ENCODE assay signal across 10 cellular contexts in the genomic region with DNA sequence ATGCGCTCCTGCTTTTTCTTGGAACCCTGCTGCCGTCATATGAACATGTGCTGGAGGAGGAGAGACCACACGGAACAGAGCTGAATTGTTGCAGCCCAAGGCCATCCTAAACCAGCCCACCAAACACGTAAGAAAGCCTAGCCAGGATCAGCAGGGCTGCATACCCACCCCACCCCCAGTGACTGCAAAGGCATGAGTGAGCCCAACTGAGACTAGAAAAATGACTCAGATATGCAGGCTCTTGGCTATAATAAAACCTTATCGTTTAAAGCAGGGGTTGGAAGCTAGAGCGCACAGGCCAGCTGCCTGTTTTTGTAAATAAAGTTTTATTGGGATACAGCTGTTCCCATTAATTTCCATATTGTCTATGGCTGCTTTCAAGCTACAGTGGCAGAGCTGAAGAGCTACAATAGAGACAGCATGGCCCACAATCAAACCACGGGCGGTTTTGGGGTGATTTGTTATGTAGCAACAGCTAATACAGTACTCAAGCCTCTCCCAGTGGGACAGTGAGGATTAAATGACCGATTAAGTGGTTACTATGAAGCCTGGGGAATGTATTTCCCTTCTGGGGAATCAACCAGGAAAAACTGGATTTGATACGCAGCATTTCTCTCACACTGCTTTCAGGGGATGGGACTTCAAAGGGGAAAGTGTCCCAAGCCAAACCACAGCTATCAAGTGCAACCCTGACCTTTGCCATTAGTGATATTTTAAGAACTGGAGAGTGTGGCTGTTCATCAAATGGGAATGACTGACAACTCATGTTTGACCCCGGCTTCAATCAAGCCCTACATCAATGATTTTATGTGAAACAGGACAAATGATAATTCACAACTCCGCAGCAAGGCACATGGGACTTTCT. TPM values are rescaled to one million over a fixed set of nuclear protein-coding genes. Genes with fewer than 3 reads are reported as not detected.
DNase-seq lines count a peak whose midpoint lies in the region; ATAC-seq, FAIRE-seq and TF ChIP-seq lines count a peak whose summit lies in the region.
"Had no signal": no experiment of that assay in that cellular context is flagged by ENCODE, and none has a peak within 500 bp of the region (broad histone marks: within the 10 kb centered on the region; RNA-seq: fewer than 3 reads in every experiment).

No MANE protein-coding gene starts in this region.

- no peak for TF ChIP-seq EP300 in SK-N-SH (IDR thresholded peaks at IDR 0.05; ENCODE audit: borderline replicate concordance in 1 of 2, low read depth in 1 of 2, low read length in 1 of 2)

- intact Hi-C loops in ascending aorta (cut with DNase I) (no loop called here), kidney (cut with DNase I) (no loop called here)

- H2AFZ ChIP-seq in SK-N-SH (ENCODE audit: low read depth) = no peak overlapping the region

- WGBS in SK-N-SH (ENCODE audit: low lambda C conversion rate) = 83% methylated on average over 12 of the region's 12 CpGs

- no peak for DNase-seq in SK-N-SH
- DNase-seq in ascending aorta (ENCODE audit: low spot score in 2 of 2) = no peak
- peak; percentile 9 for DNase-seq in kidney
- DNase-seq in HK-2 (ENCODE audit: unreplicated experiment) = no peak
- no peak for DNase-seq in NCI-H446 treated with DMSO at 0.1 percent for 48 hours (lab: John Stamatoyannopoulos, UW)
- DNase-seq in NCI-H1436 treated with DMSO at 0.1 percent for 48 hours (lab: John Stamatoyannopoulos, UW) = no peak
- DNase-seq: SHP77 treated with DMSO at 0.1 percent for 48 hours had no signal

- H3K27me3 ChIP-seq in SK-N-SH (ENCODE audit: insufficient read depth) (no peaks in the 10 kb centered on the region), ascending aorta (no peaks in the 10 kb centered on the region), subcutaneous abdominal adipose tissue (ENCODE audit: control insufficient read depth in 5 of 5, insufficient read depth in 4 of 5, low read length in 5 of 5) (no peaks in the 10 kb centered on the region)
- H3K27me3 ChIP-seq: pancreas had no signal

- H3K4me3 ChIP-seq in SK-N-SH (ENCODE audit: low read depth in 2 of 2, low read length in 1 of 2) = peak overlapping the region in 1 of 2 experiments; percentile 49; a peak in 2 of 4 replicates
- H3K4me3 ChIP-seq in ascending aorta = no peak overlapping the region
- H3K4me3 ChIP-seq in kidney (ENCODE audit: low read length in 2 of 2) = no peak overlapping the region
- H3K4me3 ChIP-seq in subcutaneous abdominal adipose tissue (ENCODE audit: low read depth in 1 of 5, low read length in 5 of 5) = peak overlapping the region in 1 of 5 donors; percentile 6
- H3K4me3 ChIP-seq: pancreas had no signal

- peak overlapping the region; percentile 83 for H3K4me2 ChIP-seq in SK-N-SH

- peaks cover 96% of the 10 kb centered on the region for H4K20me1 ChIP-seq in SK-N-SH (ENCODE audit: insufficient read depth)

- no peak for TF ChIP-seq RAD21 in SK-N-SH (IDR thresholded peaks at IDR 0.05; ENCODE audit: low read length)

- peak overlapping the region; percentile 94; the same call in 1 of the 2 replicates for H3K9ac ChIP-seq in SK-N-SH
- H3K9ac ChIP-seq in kidney (ENCODE audit: low read length in 2 of 2) = no peak overlapping the region
- no peak overlapping the region for H3K9ac ChIP-seq in subcutaneous abdominal adipose tissue (ENCODE audit: low read length in 5 of 5)

- H3F3A ChIP-seq in SK-N-SH (replicated peaks; ENCODE audit: insufficient read depth) = peaks cover 6% of the 10 kb centered on the region

- peaks cover 99% of the 10 kb centered on the region for H3K79me2 ChIP-seq in SK-N-SH (ENCODE audit: insufficient read depth)

- POLR2A ChIA-PET in SK-N-SH (lab: Yijun Ruan, JAX) = interaction anchor here (0.7 kb wide), 1 partner anchor 43 kb away, joined by 3 read pairs; no protein-coding TSS in a partner anchor

- peak overlapping the region; percentile 23 to 63; a peak in 3 of 4 replicates for H3K27ac ChIP-seq in SK-N-SH (ENCODE audit: low read depth in 2 of 2, low read length in 1 of 2)
- H3K27ac ChIP-seq in ascending aorta = peak overlapping the region; percentile 43 to 65
- H3K27ac ChIP-seq in kidney (ENCODE audit: low read depth in 2 of 2, low read length in 2 of 2) = peak overlapping the region in 1 of 2 donors; percentile 8
- peak overlapping the region; percentile 58 for H3K27ac ChIP-seq in subcutaneous abdominal adipose tissue (ENCODE audit: low read depth, low read length)

- no peaks in the 10 kb centered on the region for H3K9me2 ChIP-seq in SK-N-SH

- ATAC-seq in SK-N-SH treated with all-trans-retinoic acid at 6 μM for 48 hours = no peak
- ATAC-seq: pancreas had no signal

- CTCF ChIA-PET in SK-N-SH (lab: Yijun Ruan, JAX) = interaction anchor here (1.0 to 4.6 kb wide), 6 partner anchors 9 to 149 kb away, joined by 3 to 24 read pairs (median 8); no protein-coding TSS in a partner anchor

- no peak for FAIRE-seq in kidney (lab: Jason Lieb, UNC)
- FAIRE-seq: pancreas had no signal

- H3K36me3 ChIP-seq in SK-N-SH (replicated peaks in 1 of 2; ENCODE audit: control insufficient read depth in 1 of 2, insufficient read depth in 2 of 2, low read length in 1 of 2) = peaks cover 11 to 22% of the 10 kb centered on the region in 2 experiments
- H3K36me3 ChIP-seq in ascending aorta = no peaks in the 10 kb centered on the region
- no peaks in the 10 kb centered on the region for H3K36me3 ChIP-seq in kidney (ENCODE audit: control insufficient read depth in 1 of 2, insufficient read depth in 2 of 2, low read length in 2 of 2)
- no peaks in the 10 kb centered on the region for H3K36me3 ChIP-seq in subcutaneous abdominal adipose tissue (ENCODE audit: control insufficient read depth in 5 of 5, insufficient read depth in 5 of 5, low read length in 5 of 5)
- H3K36me3 ChIP-seq: pancreas had no signal

- H3K9me3 ChIP-seq in SK-N-SH (no peaks in the 10 kb centered on the region), ascending aorta (no peaks in the 10 kb centered on the region), kidney (ENCODE audit: control insufficient read depth in 1 of 2, low read length in 2 of 2) (no peaks in the 10 kb centered on the region), subcutaneous abdominal adipose tissue (ENCODE audit: control insufficient read depth in 5 of 5, low read length in 5 of 5) (no peaks in the 10 kb centered on the region)
- H3K9me3 ChIP-seq: pancreas had no signal

- TF ChIP-seq CTCF in SK-N-SH (IDR thresholded peaks at IDR 0.05) (no peak), ascending aorta (IDR thresholded peaks at IDR 0.05) (no peak), kidney (IDR thresholded peaks at IDR 0.05; ENCODE audit: borderline replicate concordance, extremely low read depth, insufficient read depth) (no peak)

- H3K4me1 ChIP-seq in SK-N-SH (ENCODE audit: control insufficient read depth in 1 of 2, insufficient read depth in 2 of 2, low read depth in 1 of 2, low read length in 1 of 2) (peaks cover 51 to 69% of the 10 kb centered on the region in 2 experiments; a peak in 3 of 4 replicates), ascending aorta (peaks cover 7 to 41% of the 10 kb centered on the region in 2 donors), kidney (ENCODE audit: control insufficient read depth in 1 of 2, insufficient read depth in 1 of 2, low read depth in 1 of 2, low read length in 2 of 2) (peaks cover 31 to 50% of the 10 kb centered on the region in 2 donors), subcutaneous abdominal adipose tissue (ENCODE audit: control insufficient read depth in 5 of 5, insufficient read depth in 5 of 5, low read length in 5 of 5) (peaks cover 13 to 84% (median 57%) of the 10 kb centered on the region in 5 donors)

TF ChIP-seq in SK-N-SH, 30 proteins besides CTCF, POLR2A, EP300 and RAD21 (continues in another document):
- no peak for TF ChIP-seq JUND (IDR thresholded peaks at IDR 0.05)
- TF ChIP-seq, protein P1, sequence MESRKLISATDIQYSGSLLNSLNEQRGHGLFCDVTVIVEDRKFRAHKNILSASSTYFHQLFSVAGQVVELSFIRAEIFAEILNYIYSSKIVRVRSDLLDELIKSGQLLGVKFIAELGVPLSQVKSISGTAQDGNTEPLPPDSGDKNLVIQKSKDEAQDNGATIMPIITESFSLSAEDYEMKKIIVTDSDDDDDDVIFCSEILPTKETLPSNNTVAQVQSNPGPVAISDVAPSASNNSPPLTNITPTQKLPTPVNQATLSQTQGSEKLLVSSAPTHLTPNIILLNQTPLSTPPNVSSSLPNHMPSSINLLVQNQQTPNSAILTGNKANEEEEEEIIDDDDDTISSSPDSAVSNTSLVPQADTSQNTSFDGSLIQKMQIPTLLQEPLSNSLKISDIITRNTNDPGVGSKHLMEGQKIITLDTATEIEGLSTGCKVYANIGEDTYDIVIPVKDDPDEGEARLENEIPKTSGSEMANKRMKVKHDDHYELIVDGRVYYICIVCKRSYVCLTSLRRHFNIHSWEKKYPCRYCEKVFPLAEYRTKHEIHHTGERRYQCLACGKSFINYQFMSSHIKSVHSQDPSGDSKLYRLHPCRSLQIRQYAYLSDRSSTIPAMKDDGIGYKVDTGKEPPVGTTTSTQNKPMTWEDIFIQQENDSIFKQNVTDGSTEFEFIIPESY (IDR thresholded peaks at IDR 0.05; ENCODE audit: borderline replicate concordance, low read depth) = no peak

TF ChIP-seq in SK-N-SH treated with all-trans-retinoic acid at 6 μM for 48 hours, 23 proteins besides CTCF, POLR2A, EP300 and RAD21 (continues in another document):
- TF ChIP-seq ESRRG (CRISPR knock-in tag; IDR thresholded peaks at IDR 0.05) = no peak
- TF ChIP-seq, protein P2, sequence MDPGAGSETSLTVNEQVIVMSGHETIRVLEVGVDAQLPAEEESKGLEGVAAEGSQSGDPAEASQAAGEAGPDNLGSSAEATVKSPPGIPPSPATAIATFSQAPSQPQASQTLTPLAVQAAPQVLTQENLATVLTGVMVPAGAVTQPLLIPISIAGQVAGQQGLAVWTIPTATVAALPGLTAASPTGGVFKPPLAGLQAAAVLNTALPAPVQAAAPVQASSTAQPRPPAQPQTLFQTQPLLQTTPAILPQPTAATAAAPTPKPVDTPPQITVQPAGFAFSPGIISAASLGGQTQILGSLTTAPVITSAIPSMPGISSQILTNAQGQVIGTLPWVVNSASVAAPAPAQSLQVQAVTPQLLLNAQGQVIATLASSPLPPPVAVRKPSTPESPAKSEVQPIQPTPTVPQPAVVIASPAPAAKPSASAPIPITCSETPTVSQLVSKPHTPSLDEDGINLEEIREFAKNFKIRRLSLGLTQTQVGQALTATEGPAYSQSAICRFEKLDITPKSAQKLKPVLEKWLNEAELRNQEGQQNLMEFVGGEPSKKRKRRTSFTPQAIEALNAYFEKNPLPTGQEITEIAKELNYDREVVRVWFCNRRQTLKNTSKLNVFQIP (CRISPR knock-in tag; IDR thresholded peaks at IDR 0.05; ENCODE audit: borderline replicate concordance, low read depth) = no peak

RNA-seq across cellular contexts. Expression of a gene that starts 6.3 kb away (rescaled TPM):
- polyA plus RNA-seq in SK-N-SH (2012; rRNA removed) (20.5 and 26.0 TPM in 2 replicates), kidney (ENCODE audit: insufficient read depth, low read depth, low replicate concordance) (16.4 TPM)
- polyA plus RNA-seq in SK-N-SH (2012; cell fraction: cytosol; rRNA removed) = 14.2 and 18.7 TPM in 2 replicates
- polyA plus RNA-seq in SK-N-SH (2012; cell fraction: nucleus; rRNA removed) = 21.7 and 22.0 TPM in 2 replicates
- total RNA-seq in ascending aorta (77.8 TPM), kidney (39.8 TPM)
